ENCODE assay signal across 20 cellular contexts in genomic region chr7:29042893-29043292, GRCh38.
"Had no signal": no experiment of that assay in that cellular context is flagged by ENCODE, and none has a peak within 500 bp of the region (broad histone marks: within the 10 kb centered on the region; RNA-seq: fewer than 3 reads in every experiment).

No MANE protein-coding gene starts in this region.

- H3K27ac ChIP-seq: brain microvascular endothelial cell, gastroesophageal sphincter, heart left ventricle, tibial nerve, vagina had no signal

- DNase-seq: activated CD4-positive, alpha-beta T cell treated with anti-CD3 and anti-CD28 coated beads, Interleukin-2, amount 50 U/mL, for 1 hour; activated CD4-positive, CD25-positive, alpha-beta regulatory T cell treated with anti-CD3 and anti-CD28 coated beads, Interleukin-2, amount 50 U/mL, for 72 hours; activated CD8-positive, alpha-beta memory T cell treated with anti-CD3 and anti-CD28 coated beads, Interleukin-2, amount 50 U/mL, for 4 hours; activated naive CD4-positive, alpha-beta T cell treated with anti-CD3 and anti-CD28 coated beads for 36 hours; activated T-cell treated with anti-CD3 and anti-CD28 coated beads, Interleukin-2, amount 50 U/mL, for 4 hours; brain microvascular endothelial cell; cortex of kidney; heart left ventricle; immature natural killer cell; kidney glomerular epithelial cell; left ventricle myocardium superior; retina; stimulated activated CD4-positive, alpha-beta T cell treated with anti-CD3 and anti-CD28 coated beads, Interleukin-2, amount 100 ng/mL, for 24 hours; stimulated activated naive CD4-positive, alpha-beta T cell treated with Interleukin-2 at 50 U/mL for 16 hours; substantia nigra had no signal

- H3K9me3 ChIP-seq: gastroesophageal sphincter, heart left ventricle, tibial nerve, vagina had no signal

- H3K4me3 ChIP-seq: gastroesophageal sphincter, heart left ventricle, tibial nerve, vagina had no signal

- H3K4me3 Mint-ChIP-seq: activated naive CD4-positive, alpha-beta T cell treated with anti-CD3 and anti-CD28 coated beads for 36 hours; activated T-cell treated with anti-CD3 and anti-CD28 coated beads, Interleukin-2, amount 50 U/mL, for 4 hours; central memory CD8-positive, alpha-beta T cell; immature natural killer cell; natural killer cell treated with Interleukin-12 subunit alpha and Interleukin-12 subunit beta and Interleukin-15 and Interleukin-18, amount 100 ng/mL, for 72 hours had no signal

- H3K27me3 ChIP-seq: brain microvascular endothelial cell, gastroesophageal sphincter, heart left ventricle, tibial nerve, vagina had no signal

- H3K36me3 ChIP-seq: brain microvascular endothelial cell, gastroesophageal sphincter, heart left ventricle, tibial nerve, vagina had no signal

- H3K4me1 Mint-ChIP-seq: central memory CD8-positive, alpha-beta T cell had no signal

- H3K27ac Mint-ChIP-seq: activated naive CD4-positive, alpha-beta T cell treated with anti-CD3 and anti-CD28 coated beads for 36 hours; immature natural killer cell; natural killer cell treated with Interleukin-12 subunit alpha and Interleukin-12 subunit beta and Interleukin-15 and Interleukin-18, amount 100 ng/mL, for 72 hours had no signal

- H3K9me3 Mint-ChIP-seq: activated naive CD4-positive, alpha-beta T cell treated with anti-CD3 and anti-CD28 coated beads for 36 hours; activated T-cell treated with anti-CD3 and anti-CD28 coated beads, Interleukin-2, amount 50 U/mL, for 4 hours; central memory CD8-positive, alpha-beta T cell; immature natural killer cell; natural killer cell treated with Interleukin-12 subunit alpha and Interleukin-12 subunit beta and Interleukin-15 and Interleukin-18, amount 100 ng/mL, for 72 hours had no signal

- ATAC-seq: activated T-cell treated with anti-CD3 and anti-CD28 coated beads, Interleukin-2, amount 50 U/mL, for 4 hours; gastroesophageal sphincter; heart left ventricle; left ventricle myocardium superior; natural killer cell treated with Interleukin-12 subunit alpha and Interleukin-12 subunit beta and Interleukin-15 and Interleukin-18, amount 100 ng/mL, for 72 hours had no signal

- H3K36me3 Mint-ChIP-seq: immature natural killer cell had no signal
